16 cellular contexts compared by ENCODE assay signal in the genomic region with DNA sequence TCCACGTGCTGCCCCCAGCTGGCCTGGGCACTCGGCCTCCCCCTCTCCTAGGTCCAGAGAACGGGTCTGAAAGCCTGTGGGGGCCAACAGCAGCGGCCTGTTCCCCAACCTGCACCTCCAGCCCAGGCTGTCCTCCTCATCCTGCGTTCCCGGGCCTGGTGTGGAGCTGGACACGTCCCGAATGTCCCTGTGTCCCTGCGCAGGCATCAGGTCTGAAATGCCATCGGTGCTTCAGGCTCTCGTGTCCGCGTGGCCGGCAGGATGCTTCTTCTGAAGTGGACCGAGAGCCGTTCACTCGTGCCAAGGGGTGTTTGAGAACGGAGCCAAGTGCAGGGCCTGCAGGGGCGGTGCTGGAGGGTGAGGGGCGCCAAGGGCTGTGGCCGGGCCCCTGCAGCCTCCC. TPM values are rescaled to one million over a fixed set of nuclear protein-coding genes. Genes with fewer than 3 reads are reported as not detected.
DNase-seq lines count a peak whose midpoint lies in the region; ATAC-seq, FAIRE-seq and TF ChIP-seq lines count a peak whose summit lies in the region.
"Had no signal": no experiment of that assay in that cellular context is flagged by ENCODE, and none has a peak within 500 bp of the region (broad histone marks: within the 10 kb centered on the region; RNA-seq: fewer than 3 reads in every experiment).

No MANE protein-coding gene starts in this region.

- H3K27ac ChIP-seq in GM23338 (ENCODE audit: low read depth) (no peak overlapping the region), astrocyte (ENCODE audit: low read depth, low read length) (no peak overlapping the region), mesenchymal stem cell (ENCODE audit: low read length, poor library complexity, severe bottlenecking) (no peak overlapping the region), smooth muscle cell (ENCODE audit: low read depth) (no peak overlapping the region), breast epithelium (no peak overlapping the region)

- no peak overlapping the region for H3K18ac ChIP-seq in mesenchymal stem cell (ENCODE audit: low read depth in 1 of 2, low read length in 2 of 2)

- no peaks in the 10 kb centered on the region for H3K9me2 ChIP-seq in GM23338 (ENCODE audit: insufficient read depth)

- 96% methylated on average over 21 of the region's 21 CpGs for WGBS in mesenchymal stem cell
- 94% methylated on average over 21 of the region's 21 CpGs for WGBS in smooth muscle cell (ENCODE audit: low lambda C conversion rate)

- H3K79me2 ChIP-seq in GM23338 (replicated peaks; ENCODE audit: insufficient read depth) (no peaks in the 10 kb centered on the region), astrocyte (ENCODE audit: insufficient read depth, low read length) (no peaks in the 10 kb centered on the region), smooth muscle cell (ENCODE audit: low read depth) (no peaks in the 10 kb centered on the region)

- H3K4me1 ChIP-seq in GM23338 (ENCODE audit: insufficient read depth) (peaks cover 6% of the 10 kb centered on the region; the same call in 1 of the 2 replicates), astrocyte (ENCODE audit: insufficient read depth, low read length) (no peaks in the 10 kb centered on the region), mesenchymal stem cell (ENCODE audit: control insufficient read depth, insufficient read depth, low read depth, low read length) (no peaks in the 10 kb centered on the region), smooth muscle cell (ENCODE audit: low read depth) (peaks cover 11% of the 10 kb centered on the region), breast epithelium (peaks cover 0 to 7% of the 10 kb centered on the region in 2 donors)

- no peak for ATAC-seq in GM23338
- no peak for ATAC-seq in Right ventricle myocardium inferior

- no peak for DNase-seq in GM23338 (ENCODE audit: low spot score)
- no peak for DNase-seq in astrocyte (ENCODE audit: low read depth)
- DNase-seq in mesenchymal stem cell = no peak
- DNase-seq in Right ventricle myocardium inferior (ENCODE audit: missing footprints) = no peak
- no peak for DNase-seq in smooth muscle cell (lab: John Stamatoyannopoulos, UW; ENCODE audit: unreplicated experiment)
- DNase-seq in breast epithelium (ENCODE audit: low spot score in 2 of 2) = no peak
- DNase-seq: AML-193, DMS79 treated with DMSO at 0.1 percent for 48 hours, GF-D8, HCEC 1CT, KG1 had no signal

- H3K4me2 ChIP-seq in GM23338 (no peak overlapping the region), astrocyte (ENCODE audit: low read length) (no peak overlapping the region), mesenchymal stem cell (ENCODE audit: low read length, poor library complexity, severe bottlenecking) (no peak overlapping the region), smooth muscle cell (no peak overlapping the region)

- H2BK12ac ChIP-seq in mesenchymal stem cell (ENCODE audit: low read length in 2 of 2) = peak overlapping the region; percentile 12 to 51

- H3K36me3 Mint-ChIP-seq in GM23338 (ENCODE audit: low read depth) (no peaks in the 10 kb centered on the region), astrocyte (ENCODE audit: low read depth, unreplicated experiment) (no peaks in the 10 kb centered on the region)
- H3K36me3 Mint-ChIP-seq: CD14-positive monocyte; CD4-positive, alpha-beta memory T cell; IgD-negative memory B cell had no signal

- H3K27ac Mint-ChIP-seq in GM23338 (peak overlapping the region; percentile 40; the same call in 1 of the 2 replicates), astrocyte (ENCODE audit: unreplicated experiment) (peak overlapping the region; percentile 34)
- H3K27ac Mint-ChIP-seq: CD4-positive, alpha-beta memory T cell; IgD-negative memory B cell had no signal

- peaks cover 6% of the 10 kb centered on the region; the same call in 1 of the 3 replicates for H3K4me1 Mint-ChIP-seq in GM23338
- no peaks in the 10 kb centered on the region for H3K4me1 Mint-ChIP-seq in astrocyte (ENCODE audit: low read depth, unreplicated experiment)

- H2BK5ac ChIP-seq in mesenchymal stem cell (ENCODE audit: low read depth, low read length, poor library complexity, severe bottlenecking) = no peak overlapping the region

- no peak overlapping the region for H3K23ac ChIP-seq in mesenchymal stem cell (ENCODE audit: low read length in 2 of 2)

- H3K9ac ChIP-seq in astrocyte (ENCODE audit: low read length) (no peak overlapping the region), mesenchymal stem cell (ENCODE audit: low read length) (no peak overlapping the region), smooth muscle cell (ENCODE audit: low read depth) (no peak overlapping the region)

- no peaks in the 10 kb centered on the region for H3K79me1 ChIP-seq in mesenchymal stem cell (replicated peaks; ENCODE audit: low read length, poor library complexity, severe bottlenecking)

- H4K20me1 ChIP-seq in GM23338 (replicated peaks; ENCODE audit: insufficient read depth) (no peaks in the 10 kb centered on the region), astrocyte (ENCODE audit: insufficient read depth, low read length) (no peaks in the 10 kb centered on the region), smooth muscle cell (ENCODE audit: low read depth) (no peaks in the 10 kb centered on the region)

- no peak overlapping the region for H2BK120ac ChIP-seq in mesenchymal stem cell (ENCODE audit: low read depth, low read length)

- H4K91ac ChIP-seq in mesenchymal stem cell (ENCODE audit: low read length) = peak overlapping the region; percentile 9

- no peak for FAIRE-seq in astrocyte (lab: Jason Lieb, UNC)
- FAIRE-seq: A204.1, HTR-8/SVneo had no signal

- peaks cover 6% of the 10 kb centered on the region for H3K27me3 Mint-ChIP-seq in GM23338 (ENCODE audit: insufficient read depth, low read depth, poor library complexity)
- peaks cover 13% of the 10 kb centered on the region for H3K27me3 Mint-ChIP-seq in astrocyte (ENCODE audit: low read depth, unreplicated experiment)
- H3K27me3 Mint-ChIP-seq: CD4-positive, alpha-beta memory T cell had no signal

- TF ChIP-seq POLR2A in breast epithelium (IDR thresholded peaks at IDR 0.05) = no peak

- H3K27me3 ChIP-seq in GM23338 (ENCODE audit: insufficient read depth) (no peaks in the 10 kb centered on the region), astrocyte (ENCODE audit: insufficient read depth, low read length) (peaks cover 12% of the 10 kb centered on the region), mesenchymal stem cell (ENCODE audit: control insufficient read depth in 1 of 2, insufficient read depth in 1 of 2, low read length in 2 of 2) (peaks cover 6 to 81% of the 10 kb centered on the region in 2 experiments), smooth muscle cell (ENCODE audit: low read depth) (no peaks in the 10 kb centered on the region), breast epithelium (peaks cover 0 to 72% of the 10 kb centered on the region in 2 donors)

- H3F3A ChIP-seq in GM23338 (replicated peaks; ENCODE audit: low read depth) (no peaks in the 10 kb centered on the region; the same call in 1 of the 2 replicates), smooth muscle cell (ENCODE audit: low read depth) (peaks cover 5% of the 10 kb centered on the region)

- H3K9me3 ChIP-seq in astrocyte (ENCODE audit: insufficient read depth, low read depth, low read length) (no peaks in the 10 kb centered on the region), mesenchymal stem cell (ENCODE audit: control insufficient read depth, low read length) (no peaks in the 10 kb centered on the region), smooth muscle cell (replicated peaks; ENCODE audit: low read depth) (no peaks in the 10 kb centered on the region), breast epithelium (no peaks in the 10 kb centered on the region)

- intact Hi-C loops in Right ventricle myocardium inferior (cut with DNase I) (no loop called here), breast epithelium (cut with DNase I; ENCODE audit: low total_unique reads) (no loop called here)

- no peak overlapping the region for H3K4me3 ChIP-seq in GM23338
- no peak overlapping the region for H3K4me3 ChIP-seq in astrocyte (ENCODE audit: insufficient read depth, low read depth, low read length)
- H3K4me3 ChIP-seq in mesenchymal stem cell (ENCODE audit: insufficient read depth in 1 of 2, low read depth in 1 of 2, low read length in 2 of 2) = no peak overlapping the region
- no peak overlapping the region for H3K4me3 ChIP-seq in smooth muscle cell
- H3K4me3 ChIP-seq in breast epithelium = no peak overlapping the region

- peak overlapping the region; percentile 67 for H4K8ac ChIP-seq in mesenchymal stem cell (ENCODE audit: low read length)

- H2AK5ac ChIP-seq in mesenchymal stem cell (ENCODE audit: low read length, severe bottlenecking) = no peak overlapping the region

- H3K4me3 Mint-ChIP-seq in GM23338 (no peak overlapping the region), astrocyte (ENCODE audit: unreplicated experiment) (no peak overlapping the region)
- H3K4me3 Mint-ChIP-seq: CD14-positive monocyte; CD4-positive, alpha-beta memory T cell had no signal

- peak overlapping the region in 1 of 2 experiments; percentile 2 for H3K4ac ChIP-seq in mesenchymal stem cell (ENCODE audit: low read depth in 1 of 2, low read length in 2 of 2)

- no peak overlapping the region for H2AFZ ChIP-seq in GM23338
- H2AFZ ChIP-seq in astrocyte (ENCODE audit: low read depth, low read length) = no peak overlapping the region
- no peak overlapping the region for H2AFZ ChIP-seq in mesenchymal stem cell (ENCODE audit: low read depth, low read length)
- H2AFZ ChIP-seq in smooth muscle cell (ENCODE audit: low read depth) = no peak overlapping the region

- peak overlapping the region; percentile 73 for H2BK15ac ChIP-seq in mesenchymal stem cell (ENCODE audit: low read depth, poor library complexity, severe bottlenecking)

- TF ChIP-seq CTCF in GM23338 (conservative IDR thresholded peaks at IDR 0.05; ENCODE audit: low read depth in 2 of 2) = no peak
- TF ChIP-seq CTCF in astrocyte (IDR thresholded peaks at IDR 0.05; ENCODE audit: insufficient read depth, low read depth, low read length) = no peak
- TF ChIP-seq CTCF in smooth muscle cell (IDR thresholded peaks at IDR 0.05; ENCODE audit: borderline replicate concordance, insufficient read depth, poor library complexity, severe bottlenecking) = no peak
- no peak for TF ChIP-seq CTCF in breast epithelium (IDR thresholded peaks at IDR 0.05)

- peak overlapping the region in 1 of 2 experiments; percentile 11 for H3K14ac ChIP-seq in mesenchymal stem cell (ENCODE audit: low read length in 2 of 2)

- H3K9me3 Mint-ChIP-seq in GM23338 (no peaks in the 10 kb centered on the region), astrocyte (ENCODE audit: unreplicated experiment) (no peaks in the 10 kb centered on the region)
- H3K9me3 Mint-ChIP-seq: CD4-positive, alpha-beta memory T cell; IgD-negative memory B cell had no signal

- no peaks in the 10 kb centered on the region for H3K36me3 ChIP-seq in GM23338 (ENCODE audit: insufficient read depth)
- H3K36me3 ChIP-seq in astrocyte (ENCODE audit: insufficient read depth, low read length) = no peaks in the 10 kb centered on the region
- H3K36me3 ChIP-seq in mesenchymal stem cell (ENCODE audit: control insufficient read depth in 1 of 2, insufficient read depth in 2 of 2, low read depth in 1 of 2, low read length in 2 of 2) = no peaks in the 10 kb centered on the region
- H3K36me3 ChIP-seq in smooth muscle cell (ENCODE audit: low read depth) = no peaks in the 10 kb centered on the region
- H3K36me3 ChIP-seq in breast epithelium = no peaks in the 10 kb centered on the region

RNA-seq across cellular contexts. Expression of gene UBAC1, which starts 24.7 kb away (rescaled TPM):
- 86.6 and 95.7 TPM in 2 replicates for total RNA-seq in GM23338 (2014; rRNA removed; shearing (Covaris generic))
- polyA plus RNA-seq in GM23338 (2016; fragmentation: Nextera tagmentation; extraction: Ambion mirVana) (63.2 and 71.6 TPM in 2 replicates), smooth muscle cell (43.5 and 50.4 TPM in 2 replicates)
- total RNA-seq in astrocyte (31.8 and 32.5 TPM in 2 replicates), Right ventricle myocardium inferior (119 TPM), smooth muscle cell (34.3 and 35.3 TPM in 2 replicates), breast epithelium (10 to 100 TPM; 39.2 to 53.0 (median 45.6) TPM)
- 28.9 TPM for polyA plus RNA-seq in mesenchymal stem cell (2013, experiment 1 of 2)
- 28.1 TPM for polyA plus RNA-seq in mesenchymal stem cell (2013, experiment 2 of 2)
